9 cellular contexts compared by ENCODE assay signal in the genomic region with DNA sequence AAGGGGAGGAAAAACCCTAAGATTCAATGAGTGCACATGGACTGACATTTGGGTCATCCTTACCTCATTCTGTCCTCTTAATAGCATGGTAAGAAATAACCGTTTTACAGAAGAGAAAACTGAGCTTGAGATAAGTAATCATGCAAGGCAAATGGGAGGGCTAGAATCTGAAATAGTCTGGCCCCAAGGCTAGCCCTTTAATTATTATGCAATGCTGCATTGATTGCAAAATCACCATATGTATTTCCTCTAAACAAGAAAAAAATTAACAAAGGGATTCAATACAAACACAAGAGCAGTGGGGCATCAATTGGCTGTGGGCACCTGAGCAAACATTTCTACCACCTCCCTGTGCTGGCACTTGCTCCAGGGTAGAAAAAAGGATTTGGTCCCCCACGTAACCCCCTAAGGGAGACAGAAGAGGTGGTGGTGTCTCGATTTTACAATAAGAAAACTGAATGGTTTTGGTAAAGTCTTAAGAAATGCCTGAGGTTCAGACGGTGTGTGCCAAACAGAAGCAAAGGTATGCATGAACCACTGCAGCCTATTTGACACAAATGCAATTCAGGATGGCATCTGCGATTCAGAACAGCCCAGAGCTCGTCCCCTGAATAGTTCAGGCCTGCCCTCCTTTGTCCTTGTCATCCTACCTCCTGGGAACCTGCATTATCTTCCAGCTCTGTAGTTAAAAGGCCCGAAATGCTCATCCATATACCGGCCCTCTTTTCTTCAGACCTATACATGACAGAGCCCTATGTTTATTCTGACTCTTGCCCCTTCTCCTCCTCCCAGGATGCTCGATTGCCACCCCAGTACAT. TPM values are rescaled to one million over a fixed set of nuclear protein-coding genes. Genes with fewer than 3 reads are reported as not detected.
DNase-seq lines count a peak whose midpoint lies in the region; ATAC-seq lines count a peak whose summit lies in the region.
"Had no signal": no experiment of that assay in that cellular context is flagged by ENCODE, and none has a peak within 500 bp of the region (broad histone marks: within the 10 kb centered on the region; RNA-seq: fewer than 3 reads in every experiment).

No MANE protein-coding gene starts in this region.

- no peaks in the 10 kb centered on the region for H3K27me3 ChIP-seq in iPS-18a (ENCODE audit: control insufficient read depth, insufficient read depth, low read length)

- H3K4me3 ChIP-seq in iPS-18a (ENCODE audit: low read length) = peak overlapping the region; percentile 0

- H3K36me3 ChIP-seq in iPS-18a (ENCODE audit: control insufficient read depth, low read depth, low read length) = no peaks in the 10 kb centered on the region

- H3K9ac ChIP-seq in iPS-18a (ENCODE audit: low read length) = no peak overlapping the region

- peak overlapping the region; percentile 95 for H3K27ac Mint-ChIP-seq in T-helper 17 cell

- ATAC-seq in HG02610 (IDR thresholded peaks at IDR 0.05; ENCODE audit: unreplicated experiment) = peak; percentile 39
- peak; percentile 35 for ATAC-seq in T-helper 17 cell
- ATAC-seq in GM18502 (IDR thresholded peaks at IDR 0.05; ENCODE audit: poor library complexity, unreplicated experiment) = no peak
- no peak for ATAC-seq in esophagus mucosa
- ATAC-seq in HG03460 (IDR thresholded peaks at IDR 0.05; ENCODE audit: unreplicated experiment) = no peak

- H3K27me3 Mint-ChIP-seq in T-helper 17 cell = no peaks in the 10 kb centered on the region

- H3K9me3 ChIP-seq in T-helper 17 cell (ENCODE audit: control insufficient read depth, low read length, poor library complexity, severe bottlenecking) = no peaks in the 10 kb centered on the region
- peaks cover 16% of the 10 kb centered on the region for H3K9me3 ChIP-seq in iPS-18a (ENCODE audit: control insufficient read depth, low read depth, low read length)

- H3K4me1 ChIP-seq in iPS-18a (ENCODE audit: control insufficient read depth, low read depth, low read length) = peaks cover 29% of the 10 kb centered on the region

- DNase-seq in COLO668 (lab: John Stamatoyannopoulos, UW; ENCODE audit: unreplicated experiment) (peak; percentile 13), T-helper 17 cell (no peak), NCI-H524 (lab: John Stamatoyannopoulos, UW) (no peak)
- DNase-seq: effector CD4-positive, alpha-beta T cell had no signal

- H3K4me3 Mint-ChIP-seq in T-helper 17 cell = peak overlapping the region; percentile 68

- H3K27ac ChIP-seq in iPS-18a (ENCODE audit: low read length) = peak overlapping the region; percentile 1

- H3K36me3 Mint-ChIP-seq in T-helper 17 cell (ENCODE audit: low read depth) = no peaks in the 10 kb centered on the region

- peaks cover 57% of the 10 kb centered on the region for H3K4me1 Mint-ChIP-seq in T-helper 17 cell

RNA-seq across cellular contexts. Expression of a gene that starts 23.6 kb away (rescaled TPM):
- total RNA-seq in T-helper 17 cell (100 to 1,000 TPM; 167 to 205 TPM), esophagus mucosa (10.0 TPM)

Comparison
In these comparisons a context has a peak if more than half of its experiments do, and no peak if none do; other contexts are left out.
1. ATAC-seq: peak in HG02610 (single experiment) and T-helper 17 cell (single experiment); none in GM18502 (single experiment), esophagus mucosa (single experiment) and HG03460 (single experiment).
2. RNA of a gene that starts 23.6 kb away (total RNA-seq): 167 to 205 TPM in T-helper 17 cell; 10.0 TPM in esophagus mucosa (single experiment); every median in the first group is over 10 times any median in the second.